Comparison of ENCODE assay signal across 18 cellular contexts in genomic region chr13:45349438-45349837, GRCh38. TPM values are rescaled to one million over a fixed set of nuclear protein-coding genes. Genes with fewer than 3 reads are reported as not detected.
A peak's percentile ranks its signal among the peaks of the same experiment; 100 is the strongest.
DNase-seq lines count a peak whose midpoint lies in the region; ATAC-seq and TF ChIP-seq lines count a peak whose summit lies in the region.
"Had no signal": no experiment of that assay in that cellular context is flagged by ENCODE, and none has a peak within 500 bp of the region (broad histone marks: within the 10 kb centered on the region; RNA-seq: fewer than 3 reads in every experiment).

No MANE protein-coding gene starts in this region.

- no peak for TF ChIP-seq CTCF in SK-N-SH (IDR thresholded peaks at IDR 0.05)
- TF ChIP-seq CTCF in gastroesophageal sphincter (IDR thresholded peaks at IDR 0.05): no peak
- no peak for TF ChIP-seq CTCF in gastrocnemius medialis (IDR thresholded peaks at IDR 0.05 in 4 of 5, conservative IDR thresholded peaks at IDR 0.05 in 1 of 5)

- H3K36me3 ChIP-seq in SK-N-SH (replicated peaks in 1 of 2; ENCODE audit: control insufficient read depth in 1 of 2, insufficient read depth in 2 of 2, low read length in 1 of 2) (peaks cover 2 to 43% of the 10 kb centered on the region in 2 experiments), gastroesophageal sphincter (peaks cover 0 to 100% of the 10 kb centered on the region in 2 donors), gastrocnemius medialis (peaks cover 0 to 20% of the 10 kb centered on the region in 2 donors)

- no peak for TF ChIP-seq RAD21 in SK-N-SH (IDR thresholded peaks at IDR 0.05; ENCODE audit: low read length)

- 42% methylated on average over 2 of the region's 2 CpGs for WGBS in SK-N-SH (ENCODE audit: low lambda C conversion rate)
- WGBS in gastroesophageal sphincter (ENCODE audit: low coverage in 1 of 2), 2 donors: 27 to 38% methylated on average over 2 of the region's 2 CpGs

- peaks cover 15% of the 10 kb centered on the region for H3K4me1 Mint-ChIP-seq in activated naive CD4-positive, alpha-beta T cell treated with anti-CD3 and anti-CD28 coated beads, Interleukin-2, amount 50 U/mL, for 24 hours
- peaks cover 5% of the 10 kb centered on the region for H3K4me1 Mint-ChIP-seq in stimulated activated effector memory CD8-positive, alpha-beta T cell treated with anti-CD3 and anti-CD28 coated beads, Interleukin-12 subunit alpha, Interleukin-12 subunit beta, amount 100 ng/mL, for 72 hours
- H3K4me1 Mint-ChIP-seq: neural crest cell had no signal

- no peaks in the 10 kb centered on the region for H3K9me3 Mint-ChIP-seq in activated naive CD4-positive, alpha-beta T cell treated with anti-CD3 and anti-CD28 coated beads, Interleukin-2, amount 50 U/mL, for 24 hours
- no peaks in the 10 kb centered on the region for H3K9me3 Mint-ChIP-seq in stimulated activated effector memory CD8-positive, alpha-beta T cell treated with anti-CD3 and anti-CD28 coated beads, Interleukin-12 subunit alpha, Interleukin-12 subunit beta, amount 100 ng/mL, for 72 hours
- H3K9me3 Mint-ChIP-seq: activated naive CD4-positive, alpha-beta T cell treated with anti-CD3 and anti-CD28 coated beads for 36 hours; IgD-negative memory B cell; neural crest cell had no signal

- intact Hi-C loops in head of caudate nucleus (cut with DNase I) (loop anchor here (10.0 kb wide), 1 partner anchor 775 kb away; the partner anchor contains the start of gene TSC22D1), gastrocnemius medialis (cut with DNase I; ENCODE audit: low total_unique reads) (no loop called here)

- peaks cover 7% of the 10 kb centered on the region for H3F3A ChIP-seq in SK-N-SH (replicated peaks; ENCODE audit: insufficient read depth)

- no peak for TF ChIP-seq EP300 in SK-N-SH (IDR thresholded peaks at IDR 0.05; ENCODE audit: borderline replicate concordance in 1 of 2, low read depth in 1 of 2, low read length in 1 of 2)
- no peak for TF ChIP-seq EP300 in gastroesophageal sphincter (IDR thresholded peaks at IDR 0.05)

- no peaks in the 10 kb centered on the region for H4K20me1 ChIP-seq in SK-N-SH (ENCODE audit: insufficient read depth)

- H3K27me3 Mint-ChIP-seq in activated naive CD4-positive, alpha-beta T cell treated with anti-CD3 and anti-CD28 coated beads, Interleukin-2, amount 50 U/mL, for 24 hours: no peaks in the 10 kb centered on the region
- H3K27me3 Mint-ChIP-seq: IgD-negative memory B cell had no signal

- H3K27ac Mint-ChIP-seq in activated naive CD4-positive, alpha-beta T cell treated with anti-CD3 and anti-CD28 coated beads, Interleukin-2, amount 50 U/mL, for 24 hours: peak overlapping the region; percentile 81
- H3K27ac Mint-ChIP-seq in stimulated activated effector memory CD8-positive, alpha-beta T cell treated with anti-CD3 and anti-CD28 coated beads, Interleukin-12 subunit alpha, Interleukin-12 subunit beta, amount 100 ng/mL, for 72 hours: peak overlapping the region; percentile 20
- H3K27ac Mint-ChIP-seq: activated naive CD4-positive, alpha-beta T cell treated with anti-CD3 and anti-CD28 coated beads for 36 hours had no signal

- in situ Hi-C loops in gastrocnemius medialis (cut with MboI; ENCODE audit: low sequenced_read_pairs in 4 of 4): loop anchor here in 1 of 4 donors (10.0 kb wide), 1 partner anchor 115 kb away; the partner anchor contains the start of gene COG3

- no peak overlapping the region for H3K4me3 Mint-ChIP-seq in activated naive CD4-positive, alpha-beta T cell treated with anti-CD3 and anti-CD28 coated beads, Interleukin-2, amount 50 U/mL, for 24 hours
- H3K4me3 Mint-ChIP-seq in stimulated activated effector memory CD8-positive, alpha-beta T cell treated with anti-CD3 and anti-CD28 coated beads, Interleukin-12 subunit alpha, Interleukin-12 subunit beta, amount 100 ng/mL, for 72 hours: no peak overlapping the region
- H3K4me3 Mint-ChIP-seq: activated naive CD4-positive, alpha-beta T cell treated with anti-CD3 and anti-CD28 coated beads for 36 hours; neural crest cell had no signal

- H3K4me3 ChIP-seq in SK-N-SH (ENCODE audit: low read depth in 2 of 2, low read length in 1 of 2) (no peak overlapping the region), gastroesophageal sphincter (no peak overlapping the region), gastrocnemius medialis (no peak overlapping the region)
- H3K4me3 ChIP-seq: A549, right lobe of liver, tibial nerve had no signal

- no peak for DNase-seq in activated naive CD4-positive, alpha-beta T cell (lab: John Stamatoyannopoulos, UW)
- no peak for DNase-seq in SK-N-SH
- no peak for DNase-seq in stimulated activated effector memory CD8-positive, alpha-beta T cell treated with anti-CD3 and anti-CD28 coated beads, Interleukin-12 subunit alpha, Interleukin-12 subunit beta, amount 100 ng/mL, for 72 hours (ENCODE audit: low spot score in 2 of 2)
- no peak for DNase-seq in NCI-H2107 treated with DMSO at 0.1 percent for 48 hours (lab: John Stamatoyannopoulos, UW; ENCODE audit: unreplicated experiment)
- DNase-seq in head of caudate nucleus: no peak
- DNase-seq in gastrocnemius medialis: no peak
- DNase-seq: activated naive CD4-positive, alpha-beta T cell treated with anti-CD3 and anti-CD28 coated beads for 36 hours; effector CD4-positive, alpha-beta T cell; H7; NCI-H1092 treated with DMSO at 0.1 percent for 48 hours; NCI-H2171 treated with DMSO at 0.1 percent for 48 hours; right lobe of liver had no signal

- CTCF ChIA-PET in SK-N-SH (lab: Yijun Ruan, JAX): interaction anchor here (0.9 to 2.9 kb wide), 3 partner anchors 9 to 339 kb away, joined by 3 to 7 read pairs (median 3); no protein-coding TSS in a partner anchor

- H3K4me1 ChIP-seq in SK-N-SH (ENCODE audit: control insufficient read depth in 1 of 2, insufficient read depth in 2 of 2, low read depth in 1 of 2, low read length in 1 of 2): no peaks in the 10 kb centered on the region
- H3K4me1 ChIP-seq in gastroesophageal sphincter: peaks cover 0 to 23% (median 0%) of the 10 kb centered on the region in 3 donors
- no peaks in the 10 kb centered on the region for H3K4me1 ChIP-seq in gastrocnemius medialis
- H3K4me1 ChIP-seq: A549, right lobe of liver, tibial nerve had no signal

- H3K27ac ChIP-seq in SK-N-SH (ENCODE audit: low read depth in 2 of 2, low read length in 1 of 2) (peak overlapping the region in 1 of 2 experiments; percentile 7; a peak in 1 of 4 replicates), gastroesophageal sphincter (peak overlapping the region in 1 of 4 donors; percentile 43), gastrocnemius medialis (peak overlapping the region in 1 of 4 donors; percentile 6)
- H3K27ac ChIP-seq: A549, right lobe of liver, tibial nerve had no signal

- ATAC-seq in gastroesophageal sphincter (peak; percentile 31), gastrocnemius medialis (no peak)
- ATAC-seq in stimulated activated effector memory CD8-positive, alpha-beta T cell treated with anti-CD3 and anti-CD28 coated beads, Interleukin-12 subunit alpha, Interleukin-12 subunit beta, amount 100 ng/mL, for 72 hours: no peak
- ATAC-seq: A549 had no signal

- no peaks in the 10 kb centered on the region for H3K27me3 ChIP-seq in SK-N-SH (ENCODE audit: insufficient read depth)
- H3K27me3 ChIP-seq in gastroesophageal sphincter: no peaks in the 10 kb centered on the region
- no peaks in the 10 kb centered on the region for H3K27me3 ChIP-seq in gastrocnemius medialis
- H3K27me3 ChIP-seq: right lobe of liver, tibial nerve had no signal

- no peak overlapping the region for H2AFZ ChIP-seq in SK-N-SH (ENCODE audit: low read depth)

- POLR2A ChIA-PET in SK-N-SH (lab: Yijun Ruan, JAX): no interaction called here

- H3K36me3 Mint-ChIP-seq in activated naive CD4-positive, alpha-beta T cell treated with anti-CD3 and anti-CD28 coated beads, Interleukin-2, amount 50 U/mL, for 24 hours: peaks cover 19% of the 10 kb centered on the region
- peaks cover 100% of the 10 kb centered on the region for H3K36me3 Mint-ChIP-seq in stimulated activated effector memory CD8-positive, alpha-beta T cell treated with anti-CD3 and anti-CD28 coated beads, Interleukin-12 subunit alpha, Interleukin-12 subunit beta, amount 100 ng/mL, for 72 hours

- no peaks in the 10 kb centered on the region for H3K9me2 ChIP-seq in SK-N-SH

- 0 out of 2 replicates have a peak overlapping the region, but pooled peaks have one; percentile 18 for H3K9ac ChIP-seq in SK-N-SH

- H3K4me2 ChIP-seq in SK-N-SH: no peak overlapping the region
- H3K4me2 ChIP-seq: A549 had no signal

- H3K9me3 ChIP-seq in SK-N-SH (no peaks in the 10 kb centered on the region), gastroesophageal sphincter (no peaks in the 10 kb centered on the region), gastrocnemius medialis (no peaks in the 10 kb centered on the region)
- H3K9me3 ChIP-seq: A549, right lobe of liver, tibial nerve had no signal

- peaks cover 9% of the 10 kb centered on the region; the same call in 1 of the 2 replicates for H3K79me2 ChIP-seq in SK-N-SH (ENCODE audit: insufficient read depth)

- TF ChIP-seq POLR2A in gastroesophageal sphincter (IDR thresholded peaks at IDR 0.05): no peak
- no peak for TF ChIP-seq POLR2A in gastrocnemius medialis (IDR thresholded peaks at IDR 0.05)

TF ChIP-seq in SK-N-SH, 30 proteins besides CTCF, POLR2A, EP300 and RAD21:
- TF ChIP-seq FOXJ3 (CRISPR knock-in tag; IDR thresholded peaks at IDR 0.05) (no peak), GATA2 (CRISPR knock-in tag; IDR thresholded peaks at IDR 0.05) (no peak)
- TF ChIP-seq, protein P1, sequence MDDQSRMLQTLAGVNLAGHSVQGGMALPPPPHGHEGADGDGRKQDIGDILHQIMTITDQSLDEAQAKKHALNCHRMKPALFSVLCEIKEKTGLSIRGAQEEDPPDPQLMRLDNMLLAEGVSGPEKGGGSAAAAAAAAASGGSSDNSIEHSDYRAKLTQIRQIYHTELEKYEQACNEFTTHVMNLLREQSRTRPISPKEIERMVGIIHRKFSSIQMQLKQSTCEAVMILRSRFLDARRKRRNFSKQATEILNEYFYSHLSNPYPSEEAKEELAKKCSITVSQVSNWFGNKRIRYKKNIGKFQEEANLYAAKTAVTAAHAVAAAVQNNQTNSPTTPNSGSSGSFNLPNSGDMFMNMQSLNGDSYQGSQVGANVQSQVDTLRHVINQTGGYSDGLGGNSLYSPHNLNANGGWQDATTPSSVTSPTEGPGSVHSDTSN (IDR thresholded peaks at IDR 0.05): peak; percentile 12; the same call in 1 of the 2 replicates

RNA-seq across cellular contexts. Expression of gene TPT1, which starts 8.5 kb away (rescaled TPM):
- polyA plus RNA-seq in SK-N-SH (2012; rRNA removed): 1,919 and 2,653 TPM in 2 replicates
- polyA plus RNA-seq in SK-N-SH (2012; cell fraction: cytosol; rRNA removed): 3,224 and 4,461 TPM in 2 replicates
- polyA plus RNA-seq in SK-N-SH (2012; cell fraction: nucleus; rRNA removed): 453 and 593 TPM in 2 replicates
- total RNA-seq in gastroesophageal sphincter (1,000 to 10,000 TPM; 1,925 to 3,753 (median 2,929) TPM), gastrocnemius medialis (1,000 to 10,000 TPM; 4,595 to 7,577 (median 5,951) TPM)
